Comparison of ENCODE assay signal across 8 cellular contexts in genomic region chr14:73786632-73786941, GRCh38.
DNase-seq lines count a peak whose midpoint lies in the region; ATAC-seq and TF ChIP-seq lines count a peak whose summit lies in the region.

No MANE protein-coding gene starts in this region.

- intact Hi-C loops in posterior vena cava (cut with DNase I): loop anchor here in 1 of 2 donors (2.0 kb wide), 1 partner anchor 28 kb away; no protein-coding TSS in a partner anchor

- no peaks in the 10 kb centered on the region for H3K9me3 ChIP-seq in cardiac muscle cell (ENCODE audit: low read depth)

- POLR2A ChIA-PET in activated CD4-positive, alpha-beta memory T cell treated with anti-CD3 and anti-CD28 coated beads, Interleukin-2, amount 10 ng/mL, durations not matched to agents 7 days and 5 days (lab: Charles Lee): interaction anchor here (0.6 to 6.8 kb wide), 27 partner anchors 9 to 563 kb away, joined by 3 to 236 read pairs (median 8); partner anchors contain the start of genes ACOT2, BBOF1, ENTPD5 and LIN52

- peak overlapping the region; percentile 94 for H3K27ac Mint-ChIP-seq in activated CD4-positive, alpha-beta memory T cell treated with anti-CD3 and anti-CD28 coated beads, Interleukin-2, amount 10 ng/mL, durations not matched to agents 7 days and 5 days

- H3K36me3 ChIP-seq in cardiac muscle cell: no peaks in the 10 kb centered on the region

- peak; percentile 74 for DNase-seq in DMS 273 (lab: John Stamatoyannopoulos, UW; ENCODE audit: unreplicated experiment)
- DNase-seq in DMS 273 treated with DMSO at 0.1 percent for 48 hours (lab: John Stamatoyannopoulos, UW): no peak
- no peak for DNase-seq in activated CD4-positive, alpha-beta memory T cell treated with anti-CD3 and anti-CD28 coated beads, Interleukin-2, amount 10 ng/mL, durations not matched to agents 7 days and 5 days
- peak; percentile 61 to 67 for DNase-seq in cardiac muscle cell (ENCODE audit: low read depth in 1 of 2, low spot score in 1 of 2)
- DNase-seq in posterior vena cava (ENCODE audit: low spot score): peak; percentile 84
- no peak for DNase-seq in SKM-1 treated with dmso at 0.1 percent for 144 hours (lab: John Stamatoyannopoulos, UW; ENCODE audit: unreplicated experiment)
- no peak for DNase-seq in LoVo (ENCODE audit: low spot score)

- peak overlapping the region; percentile 80 for H3K4me3 Mint-ChIP-seq in activated CD4-positive, alpha-beta memory T cell treated with anti-CD3 and anti-CD28 coated beads, Interleukin-2, amount 10 ng/mL, durations not matched to agents 7 days and 5 days

- H3K27ac ChIP-seq in cardiac muscle cell: peak overlapping the region; percentile 96

- H3K4me1 ChIP-seq in cardiac muscle cell (ENCODE audit: low read depth): peaks cover 45% of the 10 kb centered on the region

- peaks cover 57% of the 10 kb centered on the region for H3K4me1 Mint-ChIP-seq in activated CD4-positive, alpha-beta memory T cell treated with anti-CD3 and anti-CD28 coated beads, Interleukin-2, amount 10 ng/mL, durations not matched to agents 7 days and 5 days

- peak; percentile 13 for ATAC-seq in HG03045 (IDR thresholded peaks at IDR 0.05; ENCODE audit: unreplicated experiment)

- TF ChIP-seq CTCF in cardiac muscle cell (IDR thresholded peaks at IDR 0.05; ENCODE audit: low read depth, low read length): no peak

- H3K9me3 Mint-ChIP-seq in activated CD4-positive, alpha-beta memory T cell treated with anti-CD3 and anti-CD28 coated beads, Interleukin-2, amount 10 ng/mL, durations not matched to agents 7 days and 5 days: no peaks in the 10 kb centered on the region

- no peaks in the 10 kb centered on the region for H3K27me3 ChIP-seq in cardiac muscle cell

- CTCF ChIA-PET in activated CD4-positive, alpha-beta memory T cell treated with anti-CD3 and anti-CD28 coated beads, Interleukin-2, amount 10 ng/mL, durations not matched to agents 7 days and 5 days (lab: Charles Lee): interaction anchor here (0.8 to 6.2 kb wide), 12 partner anchors 13 to 100 kb away, joined by 3 to 76 read pairs (median 8); partner anchors contain the start of genes PTGR2 and ZNF410

- H3K4me3 ChIP-seq in cardiac muscle cell: peak overlapping the region; percentile 80

- H3K27me3 Mint-ChIP-seq in activated CD4-positive, alpha-beta memory T cell treated with anti-CD3 and anti-CD28 coated beads, Interleukin-2, amount 10 ng/mL, durations not matched to agents 7 days and 5 days: no peaks in the 10 kb centered on the region

- peaks cover 14% of the 10 kb centered on the region for H3K36me3 Mint-ChIP-seq in activated CD4-positive, alpha-beta memory T cell treated with anti-CD3 and anti-CD28 coated beads, Interleukin-2, amount 10 ng/mL, durations not matched to agents 7 days and 5 days (ENCODE audit: low read depth)

Comparison
In these comparisons a context has a peak if more than half of its experiments do, and no peak if none do; other contexts are left out.
1. DNase-seq: peak in DMS 273 (single experiment), cardiac muscle cell (2 of 2) and posterior vena cava (single experiment); none in DMS 273 treated with DMSO at 0.1 percent for 48 hours (single experiment), activated CD4-positive, alpha-beta memory T cell treated with anti-CD3 and anti-CD28 coated beads, Interleukin-2, amount 10 ng/mL, durations not matched to agents 7 days and 5 days (single experiment), SKM-1 treated with dmso at 0.1 percent for 144 hours (single experiment) and LoVo (single experiment).